21 cellular contexts compared by ENCODE assay signal in the genomic region with DNA sequence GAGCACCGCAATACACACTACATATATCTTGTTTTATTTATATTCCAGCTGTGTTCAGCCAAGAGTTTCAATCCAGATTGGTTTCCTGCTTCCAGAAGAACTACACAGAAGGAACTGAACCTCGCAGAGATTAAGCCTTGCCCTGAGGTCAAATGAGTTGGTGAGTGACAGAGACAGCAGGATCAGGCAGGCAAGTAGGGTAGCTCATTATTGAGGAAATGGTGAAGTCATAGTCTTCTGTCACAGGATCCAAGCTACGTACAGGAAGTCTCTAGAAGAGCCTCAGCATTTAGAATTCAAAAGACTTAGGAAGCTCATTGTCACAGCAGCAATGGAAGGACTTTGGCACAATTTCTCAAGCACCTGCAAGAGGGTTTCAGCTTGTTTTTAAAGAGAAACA.
DNase-seq lines count a peak whose midpoint lies in the region; ATAC-seq, FAIRE-seq and TF ChIP-seq lines count a peak whose summit lies in the region.
"Had no signal": no experiment of that assay in that cellular context is flagged by ENCODE, and none has a peak within 500 bp of the region (broad histone marks: within the 10 kb centered on the region; RNA-seq: fewer than 3 reads in every experiment).

No MANE protein-coding gene starts in this region.

- no peaks in the 10 kb centered on the region for H3K4me1 ChIP-seq in DND-41 (ENCODE audit: insufficient read depth, low read length)
- H3K4me1 ChIP-seq in mesendoderm (ENCODE audit: control insufficient read depth, low read depth, low read length): peaks cover 2% of the 10 kb centered on the region
- H3K4me1 ChIP-seq: neural progenitor cell, testis had no signal

- WGBS in mesendoderm (ENCODE audit: extremely low coverage, insufficient coverage, low lambda C conversion rate): no CpG with 5 or more reads among the region's 3 CpGs

- no peak overlapping the region for H3K56ac ChIP-seq in mesendoderm (ENCODE audit: low read length)

- TF ChIP-seq CTCF in DND-41 (IDR thresholded peaks at IDR 0.05; ENCODE audit: borderline replicate concordance, extremely low read depth, low read length, poor library complexity, severe bottlenecking) (no peak), bronchial epithelial cell (IDR thresholded peaks at IDR 0.05; ENCODE audit: insufficient read depth, low read length, severe bottlenecking) (no peak)

- H2AK5ac ChIP-seq in mesendoderm (ENCODE audit: low read length): no peak overlapping the region

- H3K4me2 ChIP-seq in DND-41 (ENCODE audit: insufficient read depth, low read length): no peak overlapping the region
- H3K4me2 ChIP-seq in mesendoderm (ENCODE audit: low read length): no peak overlapping the region
- H3K4me2 ChIP-seq: neural progenitor cell had no signal

- TF ChIP-seq POLR2A in GM12891 (IDR thresholded peaks at IDR 0.05; ENCODE audit: low read depth, low read length): no peak

- peak overlapping the region; percentile 45 for H3K4ac ChIP-seq in mesendoderm (ENCODE audit: low read depth, low read length)

- no peaks in the 10 kb centered on the region for H3K79me2 ChIP-seq in DND-41 (ENCODE audit: insufficient read depth, low read length)
- H3K79me2 ChIP-seq in mesendoderm (ENCODE audit: control insufficient read depth, insufficient read depth, low read length): no peaks in the 10 kb centered on the region

- no peak overlapping the region for H4K8ac ChIP-seq in mesendoderm (ENCODE audit: low read depth, low read length)

- no peaks in the 10 kb centered on the region for H3K36me3 ChIP-seq in DND-41 (ENCODE audit: insufficient read depth, low read length)
- no peaks in the 10 kb centered on the region for H3K36me3 ChIP-seq in bronchial epithelial cell (ENCODE audit: control insufficient read depth, insufficient read depth, low read length)
- no peaks in the 10 kb centered on the region for H3K36me3 ChIP-seq in mesendoderm (ENCODE audit: control insufficient read depth, insufficient read depth, low read length)
- H3K36me3 ChIP-seq: neural progenitor cell had no signal

- no peak overlapping the region for H2BK15ac ChIP-seq in mesendoderm (replicated peaks; ENCODE audit: low read depth)

- no peak overlapping the region for H3K4me3 ChIP-seq in DND-41 (ENCODE audit: low read depth in 1 of 2, low read length in 2 of 2)
- H3K4me3 ChIP-seq in bronchial epithelial cell (ENCODE audit: low read depth, low read length): no peak overlapping the region
- H3K4me3 ChIP-seq in mesendoderm (ENCODE audit: low read length): no peak overlapping the region
- H3K4me3 ChIP-seq: neural progenitor cell, testis had no signal

- H4K5ac ChIP-seq in mesendoderm (ENCODE audit: low read length): peak overlapping the region; percentile 74

- H2AFZ ChIP-seq in DND-41 (ENCODE audit: low read depth, low read length): no peak overlapping the region
- H2AFZ ChIP-seq: neural progenitor cell had no signal

- no peak overlapping the region for H3K18ac ChIP-seq in mesendoderm (ENCODE audit: low read length)

- H4K20me1 ChIP-seq in DND-41 (ENCODE audit: insufficient read depth, low read length): no peaks in the 10 kb centered on the region

- no peak overlapping the region for H2BK5ac ChIP-seq in mesendoderm (ENCODE audit: low read length)

- 0 out of 3 replicates have a peak, but pooled peaks have one; percentile 29 for ATAC-seq in DND-41 (ENCODE audit: insufficient read depth, low read depth)
- ATAC-seq: HCT116, WTC11 had no signal

- DNase-seq in DND-41 (no peak), LHCN-M2 (ENCODE audit: low read depth) (peak; percentile 80), bronchial epithelial cell (ENCODE audit: low read depth) (peak; percentile 91), mesendoderm (peak; percentile 40), NCI-H187 treated with DMSO at 0.1 percent for 48 hours (lab: John Stamatoyannopoulos, UW) (no peak), iPS-NIHi7 (ENCODE audit: extremely low spot score) (no peak), GM12891 (ENCODE audit: insufficient read length, low spot score) (no peak)
- DNase-seq: activated CD4-positive, alpha-beta T cell treated with anti-CD3 and anti-CD28 coated beads, Interleukin-2, amount 50 U/mL, for 48 hours; activated gamma-delta T cell treated with Interleukin-2 at 50 U/mL for 16 hours; amygdala; cerebellar nuclear complex; effector CD8-positive, alpha-beta T cell; IMR-90; mesenchymal stem cell; SHP77; T-helper 2 cell; testis had no signal

- H3K9ac ChIP-seq in DND-41 (ENCODE audit: low read depth, low read length) (no peak overlapping the region), mesendoderm (ENCODE audit: low read length) (no peak overlapping the region)
- H3K9ac ChIP-seq: neural progenitor cell had no signal

- FAIRE-seq in bronchial epithelial cell (lab: Jason Lieb, UNC) (no peak), GM12891 (lab: Jason Lieb, UNC) (no peak)
- FAIRE-seq: islet of Langerhans had no signal

- H3K27me3 ChIP-seq in DND-41 (ENCODE audit: insufficient read depth, low read length, poor library complexity) (no peaks in the 10 kb centered on the region), bronchial epithelial cell (ENCODE audit: control insufficient read depth, insufficient read depth, low read length) (no peaks in the 10 kb centered on the region), mesendoderm (ENCODE audit: insufficient read depth, low read length, poor library complexity) (no peaks in the 10 kb centered on the region)
- H3K27me3 ChIP-seq: neural progenitor cell, testis had no signal

- H3K23ac ChIP-seq in mesendoderm (ENCODE audit: low read length): no peak overlapping the region

- H3K27ac ChIP-seq in DND-41 (ENCODE audit: low read length): no peak overlapping the region
- H3K27ac ChIP-seq in mesendoderm (ENCODE audit: low read depth, low read length): no peak overlapping the region
- H3K27ac ChIP-seq: neural progenitor cell, testis had no signal

- no peaks in the 10 kb centered on the region for H3K79me1 ChIP-seq in mesendoderm (ENCODE audit: low read length)

- H2BK120ac ChIP-seq in mesendoderm (ENCODE audit: low read depth, low read length): no peak overlapping the region

- H3K9me3 ChIP-seq in DND-41 (ENCODE audit: insufficient read depth, low read length, severe bottlenecking): no peaks in the 10 kb centered on the region
- H3K9me3 ChIP-seq: testis had no signal

TF ChIP-seq in GM12891, 5 proteins besides CTCF, POLR2A, EP300 and RAD21:
- TF ChIP-seq POU2F2 (IDR thresholded peaks at IDR 0.05; ENCODE audit: low read depth, low read length): no peak
- no peak for TF ChIP-seq PAX5 (IDR thresholded peaks at IDR 0.05; ENCODE audit: insufficient read depth, low read length, severe bottlenecking)
- no peak for TF ChIP-seq SPI1 (IDR thresholded peaks at IDR 0.05; ENCODE audit: low read depth, low read length)
- no peak for TF ChIP-seq POLR2AphosphoS5 (IDR thresholded peaks at IDR 0.05; ENCODE audit: low read depth, low read length)
- TF ChIP-seq TAF1 (IDR thresholded peaks at IDR 0.05; ENCODE audit: low read depth, low read length): no peak

Comparison
In these comparisons a context has a peak if more than half of its experiments do, and no peak if none do; other contexts are left out.
1. DNase-seq: peak in LHCN-M2 (single experiment), bronchial epithelial cell (single experiment) and mesendoderm (single experiment); none in DND-41 (single experiment), NCI-H187 treated with DMSO at 0.1 percent for 48 hours (single experiment), iPS-NIHi7 (single experiment) and GM12891 (single experiment).